ENCODE assay signal across 26 cellular contexts in genomic region chr5:77419644-77420582, GRCh38.
DNase-seq lines count a peak whose midpoint lies in the region; ATAC-seq and TF ChIP-seq lines count a peak whose summit lies in the region.
"Had no signal": no experiment of that assay in that cellular context is flagged by ENCODE, and none has a peak within 500 bp of the region (broad histone marks: within the 10 kb centered on the region; RNA-seq: fewer than 3 reads in every experiment).

No MANE protein-coding gene starts in this region.

- DNase-seq in Caco-2 (no peak), caudate nucleus (lab: John Stamatoyannopoulos, UW) (no peak), left colon (no peak), prostate gland (ENCODE audit: low spot score) (no peak), retina (no peak), T-helper 9 cell (no peak)
- no peak for DNase-seq in activated CD4-positive, alpha-beta T cell treated with anti-CD3 and anti-CD28 coated beads for 4 hours
- DNase-seq: AML-193; CD4-positive, alpha-beta T cell; DMS 273 treated with DMSO at 0.1 percent for 48 hours; DMS79 treated with DMSO at 0.1 percent for 48 hours; GF-D8; GM23248; H7; NCI-H1092; NCI-H1417 treated with DMSO at 0.1 percent for 48 hours; NCI-H1694 treated with DMSO at 0.1 percent for 48 hours; NCI-H2081 treated with DMSO at 0.1 percent for 48 hours; NCI-H524; NCI-H748 treated with DMSO at 0.1 percent for 48 hours; SHP77 had no signal

- TSS peak; percentile 8 for BruUV-seq in Caco-2 (replicated peaks; lab: Mats Ljungman, UMichigan)

- CTCF ChIA-PET in Caco-2 (lab: Charles Lee) = interaction anchor here (1.2 kb wide), 1 partner anchor 26 kb away, joined by 3 read pairs; no protein-coding TSS in a partner anchor

- H3K9me3 ChIP-seq in Caco-2 (no peaks in the 10 kb centered on the region), prostate gland (no peaks in the 10 kb centered on the region)
- H3K9me3 ChIP-seq: A549 had no signal

- H3K4me1 ChIP-seq in Caco-2 (peaks cover 35% of the 10 kb centered on the region), prostate gland (replicated peaks) (peaks cover 7% of the 10 kb centered on the region)
- H3K4me1 ChIP-seq: A549; BLaER1 treated with 17β-estradiol and CSF1 and Interleukin-3, amounts not matched to agents 10 nM and 100 nM had no signal

- H3K4me3 ChIP-seq in Caco-2 (ENCODE audit: low read depth, low read length) (no peak overlapping the region), prostate gland (no peak overlapping the region)
- H3K4me3 ChIP-seq: A549; BLaER1 treated with 17β-estradiol and CSF1 and Interleukin-3, amounts not matched to agents 10 nM and 100 nM; GM23248 had no signal

- 88% methylated on average over 8 of the region's 8 CpGs for WGBS in prostate gland

- no peak for TF ChIP-seq CTCF in Caco-2 (IDR thresholded peaks at IDR 0.05; ENCODE audit: insufficient read depth in 1 of 2, low read depth in 1 of 2, low read length in 1 of 2, severe bottlenecking in 1 of 2, unreplicated experiment in 1 of 2)
- TF ChIP-seq CTCF in prostate gland (IDR thresholded peaks at IDR 0.05) = no peak

- intact Hi-C loops in Caco-2 (cut with micrococcal nuclease; ENCODE audit: unreplicated experiment) (no loop called here), left colon (cut with DNase I, micrococcal nuclease) (no loop called here), prostate gland (cut with DNase I) (no loop called here)

- peak overlapping the region; percentile 5 for H3K27ac ChIP-seq in caudate nucleus (ENCODE audit: low read depth, low read length)
- H3K27ac ChIP-seq in prostate gland = peak overlapping the region; percentile 54 to 80
- H3K27ac ChIP-seq: A549; BLaER1 treated with 17β-estradiol and CSF1 and Interleukin-3, amounts not matched to agents 10 nM and 100 nM; GM23248; HL-60; RWPE1 had no signal

- POLR2A ChIA-PET in Caco-2 (lab: Charles Lee) = no interaction called here

- H3K4me3 Mint-ChIP-seq in Caco-2 (ENCODE audit: unreplicated experiment) = no peak overlapping the region
- H3K4me3 Mint-ChIP-seq: CD4-positive, alpha-beta T cell had no signal

- peaks cover 19% of the 10 kb centered on the region for H3K36me3 Mint-ChIP-seq in Caco-2 (ENCODE audit: insufficient read depth, unreplicated experiment)

- ATAC-seq in left colon = peak; percentile 84
- ATAC-seq: A549, Panc1 had no signal

- peaks cover 41% of the 10 kb centered on the region for H3K4me1 Mint-ChIP-seq in Caco-2 (ENCODE audit: low read depth, unreplicated experiment)

- H3K27ac Mint-ChIP-seq in Caco-2 (ENCODE audit: unreplicated experiment) = peak overlapping the region; percentile 71
- H3K27ac Mint-ChIP-seq: CD4-positive, alpha-beta T cell had no signal

- H3K27me3 ChIP-seq in Caco-2 (replicated peaks; ENCODE audit: control insufficient read depth, insufficient read depth, low read length) (no peaks in the 10 kb centered on the region), prostate gland (replicated peaks; ENCODE audit: insufficient read depth) (no peaks in the 10 kb centered on the region)
- H3K27me3 ChIP-seq: BLaER1 treated with 17β-estradiol and CSF1 and Interleukin-3, amounts not matched to agents 10 nM and 100 nM had no signal

- H3K9me3 Mint-ChIP-seq in Caco-2 (ENCODE audit: unreplicated experiment) = no peaks in the 10 kb centered on the region
- H3K9me3 Mint-ChIP-seq: CD4-positive, alpha-beta T cell had no signal

- H3K36me3 ChIP-seq in Caco-2 (ENCODE audit: control insufficient read depth, insufficient read depth, low read length) = no peaks in the 10 kb centered on the region
- no peaks in the 10 kb centered on the region for H3K36me3 ChIP-seq in prostate gland

- H3K27me3 Mint-ChIP-seq in Caco-2 (ENCODE audit: insufficient read depth, unreplicated experiment) = no peaks in the 10 kb centered on the region

- TF ChIP-seq POLR2A in prostate gland (IDR thresholded peaks at IDR 0.05) = no peak
